In genomic region chr1:67889940-67890567, GRCh38 we compare ENCODE assay signal across 1 cellular context.
TF ChIP-seq lines count a peak whose summit lies in the region.

No MANE protein-coding gene starts in this region.

TF ChIP-seq in HEK293, 187 proteins besides CTCF, POLR2A, EP300 and RAD21 (continued from another document and continues in another):
- TF ChIP-seq, protein P1, sequence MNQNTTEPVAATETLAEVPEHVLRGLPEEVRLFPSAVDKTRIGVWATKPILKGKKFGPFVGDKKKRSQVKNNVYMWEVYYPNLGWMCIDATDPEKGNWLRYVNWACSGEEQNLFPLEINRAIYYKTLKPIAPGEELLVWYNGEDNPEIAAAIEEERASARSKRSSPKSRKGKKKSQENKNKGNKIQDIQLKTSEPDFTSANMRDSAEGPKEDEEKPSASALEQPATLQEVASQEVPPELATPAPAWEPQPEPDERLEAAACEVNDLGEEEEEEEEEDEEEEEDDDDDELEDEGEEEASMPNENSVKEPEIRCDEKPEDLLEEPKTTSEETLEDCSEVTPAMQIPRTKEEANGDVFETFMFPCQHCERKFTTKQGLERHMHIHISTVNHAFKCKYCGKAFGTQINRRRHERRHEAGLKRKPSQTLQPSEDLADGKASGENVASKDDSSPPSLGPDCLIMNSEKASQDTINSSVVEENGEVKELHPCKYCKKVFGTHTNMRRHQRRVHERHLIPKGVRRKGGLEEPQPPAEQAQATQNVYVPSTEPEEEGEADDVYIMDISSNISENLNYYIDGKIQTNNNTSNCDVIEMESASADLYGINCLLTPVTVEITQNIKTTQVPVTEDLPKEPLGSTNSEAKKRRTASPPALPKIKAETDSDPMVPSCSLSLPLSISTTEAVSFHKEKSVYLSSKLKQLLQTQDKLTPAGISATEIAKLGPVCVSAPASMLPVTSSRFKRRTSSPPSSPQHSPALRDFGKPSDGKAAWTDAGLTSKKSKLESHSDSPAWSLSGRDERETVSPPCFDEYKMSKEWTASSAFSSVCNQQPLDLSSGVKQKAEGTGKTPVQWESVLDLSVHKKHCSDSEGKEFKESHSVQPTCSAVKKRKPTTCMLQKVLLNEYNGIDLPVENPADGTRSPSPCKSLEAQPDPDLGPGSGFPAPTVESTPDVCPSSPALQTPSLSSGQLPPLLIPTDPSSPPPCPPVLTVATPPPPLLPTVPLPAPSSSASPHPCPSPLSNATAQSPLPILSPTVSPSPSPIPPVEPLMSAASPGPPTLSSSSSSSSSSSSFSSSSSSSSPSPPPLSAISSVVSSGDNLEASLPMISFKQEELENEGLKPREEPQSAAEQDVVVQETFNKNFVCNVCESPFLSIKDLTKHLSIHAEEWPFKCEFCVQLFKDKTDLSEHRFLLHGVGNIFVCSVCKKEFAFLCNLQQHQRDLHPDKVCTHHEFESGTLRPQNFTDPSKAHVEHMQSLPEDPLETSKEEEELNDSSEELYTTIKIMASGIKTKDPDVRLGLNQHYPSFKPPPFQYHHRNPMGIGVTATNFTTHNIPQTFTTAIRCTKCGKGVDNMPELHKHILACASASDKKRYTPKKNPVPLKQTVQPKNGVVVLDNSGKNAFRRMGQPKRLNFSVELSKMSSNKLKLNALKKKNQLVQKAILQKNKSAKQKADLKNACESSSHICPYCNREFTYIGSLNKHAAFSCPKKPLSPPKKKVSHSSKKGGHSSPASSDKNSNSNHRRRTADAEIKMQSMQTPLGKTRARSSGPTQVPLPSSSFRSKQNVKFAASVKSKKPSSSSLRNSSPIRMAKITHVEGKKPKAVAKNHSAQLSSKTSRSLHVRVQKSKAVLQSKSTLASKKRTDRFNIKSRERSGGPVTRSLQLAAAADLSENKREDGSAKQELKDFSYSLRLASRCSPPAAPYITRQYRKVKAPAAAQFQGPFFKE (tag by site-specific recombination; IDR thresholded peaks at IDR 0.05; ENCODE audit: borderline replicate concordance), result no peak
- TF ChIP-seq SETDB1 (IDR thresholded peaks at IDR 0.05; ENCODE audit: insufficient read length, low read length) (no peak), ZNF10 (tag by site-specific recombination; IDR thresholded peaks at IDR 0.05) (no peak), ZFP69B (tag by site-specific recombination; IDR thresholded peaks at IDR 0.05) (0 out of 2 replicates have a peak, but pooled peaks have one; percentile 31), ZNF776 (tag by site-specific recombination; IDR thresholded peaks at IDR 0.05; ENCODE audit: borderline replicate concordance) (no peak), ZNF488 (tag by site-specific recombination; IDR thresholded peaks at IDR 0.05) (no peak), ZNF37A (tag by site-specific recombination; IDR thresholded peaks at IDR 0.05) (no peak), ZNF660 (tag by site-specific recombination; IDR thresholded peaks at IDR 0.05) (0 out of 2 replicates have a peak, but pooled peaks have one; percentile 54), FEZF1 (tag by site-specific recombination; IDR thresholded peaks at IDR 0.05) (peak; percentile 80), ZNF274 (IDR thresholded peaks at IDR 0.05; ENCODE audit: low read length) (no peak), ZNF274 (tag by site-specific recombination; IDR thresholded peaks at IDR 0.05; ENCODE audit: borderline replicate concordance) (no peak), YY1 (tag by site-specific recombination; IDR thresholded peaks at IDR 0.05) (no peak), ZNF169 (tag by site-specific recombination; IDR thresholded peaks at IDR 0.05) (no peak), ZNF747 (tag by site-specific recombination; IDR thresholded peaks at IDR 0.05) (no peak), ZNF175 (tag by site-specific recombination; IDR thresholded peaks at IDR 0.05) (no peak), ZNF404 (tag by site-specific recombination; IDR thresholded peaks at IDR 0.05) (no peak), ZNF19 (tag by site-specific recombination; IDR thresholded peaks at IDR 0.05; ENCODE audit: low read depth) (no peak), SP2 (tag by site-specific recombination; IDR thresholded peaks at IDR 0.05) (no peak), GLI4 (tag by site-specific recombination; IDR thresholded peaks at IDR 0.05) (no peak), ZNF548 (tag by site-specific recombination; IDR thresholded peaks at IDR 0.05) (no peak), ZNF174 (tag by site-specific recombination; IDR thresholded peaks at IDR 0.05) (0 out of 2 replicates have a peak, but pooled peaks have one; percentile 19), MZF1 (tag by site-specific recombination; IDR thresholded peaks at IDR 0.05; ENCODE audit: borderline replicate concordance) (no peak), ZBTB21 (tag by site-specific recombination; IDR thresholded peaks at IDR 0.05) (peak; percentile 85), ZNF138 (tag by site-specific recombination; IDR thresholded peaks at IDR 0.05; ENCODE audit: borderline replicate concordance) (no peak), ZNF768 (tag by site-specific recombination; IDR thresholded peaks at IDR 0.05) (no peak), ZNF791 (tag by site-specific recombination; IDR thresholded peaks at IDR 0.05) (no peak), ZNF521 (tag by site-specific recombination; IDR thresholded peaks at IDR 0.05) (no peak), SCRT2 (tag by site-specific recombination; IDR thresholded peaks at IDR 0.05) (no peak), ZNF302 (tag by site-specific recombination; IDR thresholded peaks at IDR 0.05; ENCODE audit: low read depth) (no peak), ZNF629 (tag by site-specific recombination; IDR thresholded peaks at IDR 0.05) (peak; percentile 93), ZNF600 (tag by site-specific recombination; IDR thresholded peaks at IDR 0.05) (peak; percentile 55), HIC1 (tag by site-specific recombination; IDR thresholded peaks at IDR 0.05) (peak; percentile 72), AEBP2 (tag by site-specific recombination; IDR thresholded peaks at IDR 0.05; ENCODE audit: borderline replicate concordance) (no peak), ZBTB26 (tag by site-specific recombination; optimal IDR thresholded peaks at IDR 0.05) (no peak)
- TF ChIP-seq, protein P2, sequence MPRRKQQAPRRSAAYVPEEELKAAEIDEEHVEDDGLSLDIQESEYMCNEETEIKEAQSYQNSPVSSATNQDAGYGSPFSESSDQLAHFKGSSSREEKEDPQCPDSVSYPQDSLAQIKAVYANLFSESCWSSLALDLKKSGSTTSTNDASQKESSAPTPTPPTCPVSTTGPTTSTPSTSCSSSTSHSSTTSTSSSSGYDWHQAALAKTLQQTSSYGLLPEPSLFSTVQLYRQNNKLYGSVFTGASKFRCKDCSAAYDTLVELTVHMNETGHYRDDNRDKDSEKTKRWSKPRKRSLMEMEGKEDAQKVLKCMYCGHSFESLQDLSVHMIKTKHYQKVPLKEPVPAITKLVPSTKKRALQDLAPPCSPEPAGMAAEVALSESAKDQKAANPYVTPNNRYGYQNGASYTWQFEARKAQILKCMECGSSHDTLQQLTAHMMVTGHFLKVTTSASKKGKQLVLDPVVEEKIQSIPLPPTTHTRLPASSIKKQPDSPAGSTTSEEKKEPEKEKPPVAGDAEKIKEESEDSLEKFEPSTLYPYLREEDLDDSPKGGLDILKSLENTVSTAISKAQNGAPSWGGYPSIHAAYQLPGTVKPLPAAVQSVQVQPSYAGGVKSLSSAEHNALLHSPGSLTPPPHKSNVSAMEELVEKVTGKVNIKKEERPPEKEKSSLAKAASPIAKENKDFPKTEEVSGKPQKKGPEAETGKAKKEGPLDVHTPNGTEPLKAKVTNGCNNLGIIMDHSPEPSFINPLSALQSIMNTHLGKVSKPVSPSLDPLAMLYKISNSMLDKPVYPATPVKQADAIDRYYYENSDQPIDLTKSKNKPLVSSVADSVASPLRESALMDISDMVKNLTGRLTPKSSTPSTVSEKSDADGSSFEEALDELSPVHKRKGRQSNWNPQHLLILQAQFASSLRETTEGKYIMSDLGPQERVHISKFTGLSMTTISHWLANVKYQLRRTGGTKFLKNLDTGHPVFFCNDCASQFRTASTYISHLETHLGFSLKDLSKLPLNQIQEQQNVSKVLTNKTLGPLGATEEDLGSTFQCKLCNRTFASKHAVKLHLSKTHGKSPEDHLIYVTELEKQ (tag by site-specific recombination; IDR thresholded peaks at IDR 0.05; ENCODE audit: borderline replicate concordance), result no peak
- TF ChIP-seq, protein P3, sequence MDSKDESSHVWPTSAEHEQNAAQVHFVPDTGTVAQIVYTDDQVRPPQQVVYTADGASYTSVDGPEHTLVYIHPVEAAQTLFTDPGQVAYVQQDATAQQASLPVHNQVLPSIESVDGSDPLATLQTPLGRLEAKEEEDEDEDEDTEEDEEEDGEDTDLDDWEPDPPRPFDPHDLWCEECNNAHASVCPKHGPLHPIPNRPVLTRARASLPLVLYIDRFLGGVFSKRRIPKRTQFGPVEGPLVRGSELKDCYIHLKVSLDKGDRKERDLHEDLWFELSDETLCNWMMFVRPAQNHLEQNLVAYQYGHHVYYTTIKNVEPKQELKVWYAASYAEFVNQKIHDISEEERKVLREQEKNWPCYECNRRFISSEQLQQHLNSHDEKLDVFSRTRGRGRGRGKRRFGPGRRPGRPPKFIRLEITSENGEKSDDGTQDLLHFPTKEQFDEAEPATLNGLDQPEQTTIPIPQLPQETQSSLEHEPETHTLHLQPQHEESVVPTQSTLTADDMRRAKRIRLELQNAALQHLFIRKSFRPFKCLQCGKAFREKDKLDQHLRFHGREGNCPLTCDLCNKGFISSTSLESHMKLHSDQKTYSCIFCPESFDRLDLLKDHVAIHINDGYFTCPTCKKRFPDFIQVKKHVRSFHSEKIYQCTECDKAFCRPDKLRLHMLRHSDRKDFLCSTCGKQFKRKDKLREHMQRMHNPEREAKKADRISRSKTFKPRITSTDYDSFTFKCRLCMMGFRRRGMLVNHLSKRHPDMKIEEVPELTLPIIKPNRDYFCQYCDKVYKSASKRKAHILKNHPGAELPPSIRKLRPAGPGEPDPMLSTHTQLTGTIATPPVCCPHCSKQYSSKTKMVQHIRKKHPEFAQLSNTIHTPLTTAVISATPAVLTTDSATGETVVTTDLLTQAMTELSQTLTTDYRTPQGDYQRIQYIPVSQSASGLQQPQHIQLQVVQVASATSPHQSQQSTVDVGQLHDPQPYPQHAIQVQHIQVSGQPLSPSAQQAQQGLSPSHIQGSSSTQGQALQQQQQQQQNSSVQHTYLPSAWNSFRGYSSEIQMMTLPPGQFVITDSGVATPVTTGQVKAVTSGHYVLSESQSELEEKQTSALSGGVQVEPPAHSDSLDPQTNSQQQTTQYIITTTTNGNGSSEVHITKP (tag by site-specific recombination; IDR thresholded peaks at IDR 0.05), result peak; percentile 35; the same call in 1 of the 2 replicates
- TF ChIP-seq, protein P4, sequence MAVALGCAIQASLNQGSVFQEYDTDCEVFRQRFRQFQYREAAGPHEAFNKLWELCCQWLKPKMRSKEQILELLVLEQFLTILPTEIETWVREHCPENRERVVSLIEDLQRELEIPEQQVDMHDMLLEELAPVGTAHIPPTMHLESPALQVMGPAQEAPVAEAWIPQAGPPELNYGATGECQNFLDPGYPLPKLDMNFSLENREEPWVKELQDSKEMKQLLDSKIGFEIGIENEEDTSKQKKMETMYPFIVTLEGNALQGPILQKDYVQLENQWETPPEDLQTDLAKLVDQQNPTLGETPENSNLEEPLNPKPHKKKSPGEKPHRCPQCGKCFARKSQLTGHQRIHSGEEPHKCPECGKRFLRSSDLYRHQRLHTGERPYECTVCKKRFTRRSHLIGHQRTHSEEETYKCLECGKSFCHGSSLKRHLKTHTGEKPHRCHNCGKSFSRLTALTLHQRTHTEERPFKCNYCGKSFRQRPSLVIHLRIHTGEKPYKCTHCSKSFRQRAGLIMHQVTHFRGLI (tag by site-specific recombination; IDR thresholded peaks at IDR 0.05), result no peak; the same call in 1 of the 2 replicates
- TF ChIP-seq, protein P5, sequence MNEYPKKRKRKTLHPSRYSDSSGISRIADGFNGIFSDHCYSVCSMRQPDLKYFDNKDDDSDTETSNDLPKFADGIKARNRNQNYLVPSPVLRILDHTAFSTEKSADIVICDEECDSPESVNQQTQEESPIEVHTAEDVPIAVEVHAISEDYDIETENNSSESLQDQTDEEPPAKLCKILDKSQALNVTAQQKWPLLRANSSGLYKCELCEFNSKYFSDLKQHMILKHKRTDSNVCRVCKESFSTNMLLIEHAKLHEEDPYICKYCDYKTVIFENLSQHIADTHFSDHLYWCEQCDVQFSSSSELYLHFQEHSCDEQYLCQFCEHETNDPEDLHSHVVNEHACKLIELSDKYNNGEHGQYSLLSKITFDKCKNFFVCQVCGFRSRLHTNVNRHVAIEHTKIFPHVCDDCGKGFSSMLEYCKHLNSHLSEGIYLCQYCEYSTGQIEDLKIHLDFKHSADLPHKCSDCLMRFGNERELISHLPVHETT (tag by site-specific recombination; IDR thresholded peaks at IDR 0.05), result peak; percentile 31; the same call in 1 of the 2 replicates
